Comparison of ENCODE assay signal across 8 cellular contexts in the genomic region with DNA sequence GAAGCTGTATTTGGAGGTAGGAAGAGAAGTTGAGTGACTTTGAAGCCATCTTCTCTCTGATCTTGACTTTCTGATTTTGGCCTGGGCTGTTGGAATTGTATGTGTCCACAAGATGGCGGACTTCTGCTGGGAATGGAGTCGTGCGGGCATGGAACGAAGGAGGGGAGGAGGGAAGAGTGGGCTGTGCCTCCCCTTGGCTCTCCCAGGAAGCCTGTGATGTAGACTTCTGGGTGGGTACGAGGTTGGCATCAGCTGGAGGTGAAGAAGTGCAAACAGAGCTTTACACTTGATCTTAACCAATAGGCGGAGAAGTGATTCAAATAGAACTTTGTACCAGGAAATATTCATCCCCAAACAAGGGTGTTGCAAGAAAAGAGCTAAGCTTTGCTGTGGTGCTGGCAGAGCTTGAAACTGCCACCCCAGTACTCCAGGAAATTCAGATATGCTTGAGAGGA. TPM values are rescaled to one million over a fixed set of nuclear protein-coding genes. Genes with fewer than 3 reads are reported as not detected.
DNase-seq lines count a peak whose midpoint lies in the region; ATAC-seq, FAIRE-seq and TF ChIP-seq lines count a peak whose summit lies in the region.

No MANE protein-coding gene starts in this region.

- H3K4me3 ChIP-seq in RWPE2 (ENCODE audit: severe bottlenecking) = no peak overlapping the region

- peak; percentile 34 for TF ChIP-seq CTCF in Calu3 (IDR thresholded peaks at IDR 0.05; ENCODE audit: unreplicated experiment)
- peak; percentile 87 for TF ChIP-seq CTCF in HFFc6 (IDR thresholded peaks at IDR 0.05)
- peak; percentile 77 for TF ChIP-seq CTCF in RWPE2 (IDR thresholded peaks at IDR 0.05; ENCODE audit: poor library complexity, severe bottlenecking)
- peak; percentile 81 for TF ChIP-seq CTCF in MCF 10A (IDR thresholded peaks at IDR 0.05; ENCODE audit: unreplicated experiment)

- H3K9me3 Mint-ChIP-seq in Calu3 (ENCODE audit: low read depth, unreplicated experiment) (no peaks in the 10 kb centered on the region), HFFc6 (no peaks in the 10 kb centered on the region), MCF 10A (ENCODE audit: unreplicated experiment) (no peaks in the 10 kb centered on the region)

- no peaks in the 10 kb centered on the region for H3K9me3 ChIP-seq in RWPE2 (ENCODE audit: severe bottlenecking)

- H3K4me1 ChIP-seq in RWPE2 (ENCODE audit: insufficient read depth, poor library complexity, severe bottlenecking) = no peaks in the 10 kb centered on the region

- H3K27ac ChIP-seq in RWPE2 (ENCODE audit: poor library complexity, severe bottlenecking) = no peak overlapping the region

- H3K36me3 Mint-ChIP-seq in Calu3 (ENCODE audit: insufficient read depth, unreplicated experiment) = no peaks in the 10 kb centered on the region
- no peaks in the 10 kb centered on the region for H3K36me3 Mint-ChIP-seq in HFFc6 (ENCODE audit: low read depth)
- no peaks in the 10 kb centered on the region for H3K36me3 Mint-ChIP-seq in MCF 10A (ENCODE audit: insufficient read depth, unreplicated experiment)

- no peaks in the 10 kb centered on the region for H3K36me3 ChIP-seq in RWPE2 (ENCODE audit: low read depth)

- H3K4me1 Mint-ChIP-seq in Calu3 (ENCODE audit: low read depth, unreplicated experiment) (peaks cover 14% of the 10 kb centered on the region), HFFc6 (ENCODE audit: low read depth) (peaks cover 5% of the 10 kb centered on the region; the same call in 1 of the 2 replicates), MCF 10A (ENCODE audit: insufficient read depth, unreplicated experiment) (peaks cover 5% of the 10 kb centered on the region)

- no peaks in the 10 kb centered on the region for H3K27me3 ChIP-seq in RWPE2 (ENCODE audit: insufficient read depth, poor library complexity, severe bottlenecking)

- CTCF ChIA-PET in Calu3 (lab: Charles Lee) (interaction anchor here (0.6 to 2.6 kb wide), 7 partner anchors 12 to 408 kb away, joined by 3 to 34 read pairs (median 4); no protein-coding TSS in a partner anchor), MCF 10A (lab: Yijun Ruan, JAX) (interaction anchor here (0.5 to 3.3 kb wide), 72 partner anchors 8 to 1474 kb away, joined by 3 to 90 read pairs (median 4); partner anchors contain the start of gene PIRT)

- intact Hi-C loops in Calu3 (cut with micrococcal nuclease; ENCODE audit: unreplicated experiment) (loop anchor here (1.0 kb wide), 1 partner anchor 108 kb away; no protein-coding TSS in a partner anchor), MCF 10A (cut with micrococcal nuclease) (loop anchor here (1.0 to 10.0 kb wide), 4 partner anchors 108 to 1248 kb away; no protein-coding TSS in a partner anchor)

- no TSS peak for BruUV-seq in Calu3 (replicated peaks; lab: Mats Ljungman, UMichigan)
- BruUV-seq in MCF 10A (replicated peaks; lab: Mats Ljungman, UMichigan) = no TSS peak

- POLR2A ChIA-PET in MCF 10A (lab: Yijun Ruan, JAX) = interaction anchor here (0.5 kb wide), 1 partner anchor 87 kb away, joined by 3 read pairs; no protein-coding TSS in a partner anchor

- ATAC-seq in RWPE2 (ENCODE audit: low read depth) (peak; percentile 74), GM21381 (IDR thresholded peaks at IDR 0.05; ENCODE audit: unreplicated experiment) (no peak), HG02759 (IDR thresholded peaks at IDR 0.05; ENCODE audit: unreplicated experiment) (no peak)

- H3K27me3 Mint-ChIP-seq in Calu3 (ENCODE audit: unreplicated experiment) = peaks cover 54% of the 10 kb centered on the region
- H3K27me3 Mint-ChIP-seq in HFFc6 (ENCODE audit: insufficient read depth) = peaks cover 17% of the 10 kb centered on the region
- H3K27me3 Mint-ChIP-seq in MCF 10A (ENCODE audit: insufficient read depth, unreplicated experiment) = peaks cover 72% of the 10 kb centered on the region

- H3K4me3 Mint-ChIP-seq in Calu3 (ENCODE audit: low read depth, unreplicated experiment) (no peak overlapping the region), HFFc6 (no peak overlapping the region), MCF 10A (ENCODE audit: unreplicated experiment) (no peak overlapping the region)

- H3K27ac Mint-ChIP-seq in Calu3 (ENCODE audit: unreplicated experiment) (no peak overlapping the region), HFFc6 (no peak overlapping the region), MCF 10A (ENCODE audit: low read depth, unreplicated experiment) (no peak overlapping the region)

- DNase-seq in Calu3 (peak; percentile 72), HFFc6 (peak; percentile 44), RWPE2 (ENCODE audit: low spot score) (no peak), MCF 10A (ENCODE audit: unreplicated experiment) (peak; percentile 65)
- DNase-seq in stimulated activated CD4-positive, alpha-beta T cell treated with anti-CD3 and anti-CD28 coated beads, Interleukin-4, amount 100 ng/mL, for 24 hours = peak; percentile 28

- FAIRE-seq in islet of Langerhans (lab: Jason Lieb, UNC) = peak; percentile 65

RNA-seq across cellular contexts. Expression of gene TMEM220, which starts 7.4 kb away (rescaled TPM):
- total RNA-seq in Calu3 (2022) (not detected in 2 replicates), MCF 10A (2022) (0.96 and 1.1 TPM in 2 replicates)
- total RNA-seq in HFFc6 (2021; fragmentation: NEBNext Ultra II Directional; extraction: Animal tissue kit (Norgen Biotek cat#: 25700)) = 1 to 10 TPM; 4.0 to 5.1 (median 5.0) TPM

RNA-seq across cellular contexts. Expression of gene ADPRM, which starts 39.8 kb away (rescaled TPM):
- total RNA-seq in Calu3 (2022) (3.2 and 4.2 TPM in 2 replicates), MCF 10A (2022) (8.2 and 9.8 TPM in 2 replicates)
- total RNA-seq in HFFc6 (2021; fragmentation: NEBNext Ultra II Directional; extraction: Animal tissue kit (Norgen Biotek cat#: 25700)) = 10 to 100 TPM in 1 of 6 experiments, 1 to 10 TPM in 5; 5.9 to 10.9 (median 7.1) TPM

RNA-seq across cellular contexts. Expression of gene SCO1, which starts 39.9 kb away (rescaled TPM):
- 27.4 and 29.4 TPM in 2 replicates for total RNA-seq in Calu3 (2022)
- 10 to 100 TPM; 30.7 to 41.4 (median 33.5) TPM for total RNA-seq in HFFc6 (2021; fragmentation: NEBNext Ultra II Directional; extraction: Animal tissue kit (Norgen Biotek cat#: 25700))
- total RNA-seq in MCF 10A (2022) = 55.8 and 58.8 TPM in 2 replicates

Comparison
In these comparisons a context has a peak if more than half of its experiments do, and no peak if none do; other contexts are left out.
1. CTCF ChIP-seq: peak in every context shown above with its lines; median percentile 87 in HFFc6; 81 in MCF 10A; 77 in RWPE2; 34 in Calu3.